In the genomic region with DNA sequence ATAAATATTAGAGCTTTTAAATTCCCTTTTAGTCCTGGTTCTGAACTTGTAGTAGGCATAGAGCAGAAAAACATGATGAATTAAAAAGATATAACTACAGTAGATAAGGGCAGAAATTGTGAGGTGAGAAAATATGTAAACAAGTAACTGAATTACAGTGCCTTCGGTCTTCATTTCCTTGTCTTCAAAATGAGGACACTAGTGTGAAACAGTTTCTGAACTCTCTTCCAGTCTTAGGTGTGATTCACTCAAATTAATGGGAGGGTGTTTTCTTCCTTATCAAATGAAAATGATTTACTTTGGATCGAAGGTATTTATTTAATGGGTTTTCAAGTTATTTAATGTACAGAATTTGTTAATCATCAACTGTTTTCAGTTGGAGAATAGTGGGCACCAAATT, we compare ENCODE assay signal across 2 cellular contexts.
TF ChIP-seq lines count a peak whose summit lies in the region.

No MANE protein-coding gene starts in this region.

TF ChIP-seq in HCT116, 20 proteins besides CTCF, POLR2A, EP300 and RAD21 (continued from another document):
- TF ChIP-seq, protein P1, sequence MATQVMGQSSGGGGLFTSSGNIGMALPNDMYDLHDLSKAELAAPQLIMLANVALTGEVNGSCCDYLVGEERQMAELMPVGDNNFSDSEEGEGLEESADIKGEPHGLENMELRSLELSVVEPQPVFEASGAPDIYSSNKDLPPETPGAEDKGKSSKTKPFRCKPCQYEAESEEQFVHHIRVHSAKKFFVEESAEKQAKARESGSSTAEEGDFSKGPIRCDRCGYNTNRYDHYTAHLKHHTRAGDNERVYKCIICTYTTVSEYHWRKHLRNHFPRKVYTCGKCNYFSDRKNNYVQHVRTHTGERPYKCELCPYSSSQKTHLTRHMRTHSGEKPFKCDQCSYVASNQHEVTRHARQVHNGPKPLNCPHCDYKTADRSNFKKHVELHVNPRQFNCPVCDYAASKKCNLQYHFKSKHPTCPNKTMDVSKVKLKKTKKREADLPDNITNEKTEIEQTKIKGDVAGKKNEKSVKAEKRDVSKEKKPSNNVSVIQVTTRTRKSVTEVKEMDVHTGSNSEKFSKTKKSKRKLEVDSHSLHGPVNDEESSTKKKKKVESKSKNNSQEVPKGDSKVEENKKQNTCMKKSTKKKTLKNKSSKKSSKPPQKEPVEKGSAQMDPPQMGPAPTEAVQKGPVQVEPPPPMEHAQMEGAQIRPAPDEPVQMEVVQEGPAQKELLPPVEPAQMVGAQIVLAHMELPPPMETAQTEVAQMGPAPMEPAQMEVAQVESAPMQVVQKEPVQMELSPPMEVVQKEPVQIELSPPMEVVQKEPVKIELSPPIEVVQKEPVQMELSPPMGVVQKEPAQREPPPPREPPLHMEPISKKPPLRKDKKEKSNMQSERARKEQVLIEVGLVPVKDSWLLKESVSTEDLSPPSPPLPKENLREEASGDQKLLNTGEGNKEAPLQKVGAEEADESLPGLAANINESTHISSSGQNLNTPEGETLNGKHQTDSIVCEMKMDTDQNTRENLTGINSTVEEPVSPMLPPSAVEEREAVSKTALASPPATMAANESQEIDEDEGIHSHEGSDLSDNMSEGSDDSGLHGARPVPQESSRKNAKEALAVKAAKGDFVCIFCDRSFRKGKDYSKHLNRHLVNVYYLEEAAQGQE (IDR thresholded peaks at IDR 0.05; ENCODE audit: low read depth) = no peak
- TF ChIP-seq ZFX (IDR thresholded peaks at IDR 0.05) (no peak), ELF1 (IDR thresholded peaks at IDR 0.05; ENCODE audit: borderline replicate concordance, low read depth) (no peak), FOSL1 (IDR thresholded peaks at IDR 0.05; ENCODE audit: low read depth) (no peak), SIN3A (IDR thresholded peaks at IDR 0.05; ENCODE audit: low read depth) (no peak), EZH2 (IDR thresholded peaks at IDR 0.05) (no peak), ZNF274 (IDR thresholded peaks at IDR 0.05; ENCODE audit: low read depth, low read length) (no peak), CBX3 (IDR thresholded peaks at IDR 0.05; ENCODE audit: low read depth) (no peak), SRF (IDR thresholded peaks at IDR 0.05; ENCODE audit: low read depth) (no peak), YY1 (IDR thresholded peaks at IDR 0.05; ENCODE audit: extremely low read depth, insufficient replicate concordance, low read depth, low read length) (no peak), SP1 (IDR thresholded peaks at IDR 0.05; ENCODE audit: low read depth) (no peak), JUND (IDR thresholded peaks at IDR 0.05) (no peak), TCF7L2 (IDR thresholded peaks at IDR 0.05; ENCODE audit: borderline replicate concordance, extremely low read depth, insufficient read depth, insufficient read length) (no peak)
- TF ChIP-seq, protein P2, sequence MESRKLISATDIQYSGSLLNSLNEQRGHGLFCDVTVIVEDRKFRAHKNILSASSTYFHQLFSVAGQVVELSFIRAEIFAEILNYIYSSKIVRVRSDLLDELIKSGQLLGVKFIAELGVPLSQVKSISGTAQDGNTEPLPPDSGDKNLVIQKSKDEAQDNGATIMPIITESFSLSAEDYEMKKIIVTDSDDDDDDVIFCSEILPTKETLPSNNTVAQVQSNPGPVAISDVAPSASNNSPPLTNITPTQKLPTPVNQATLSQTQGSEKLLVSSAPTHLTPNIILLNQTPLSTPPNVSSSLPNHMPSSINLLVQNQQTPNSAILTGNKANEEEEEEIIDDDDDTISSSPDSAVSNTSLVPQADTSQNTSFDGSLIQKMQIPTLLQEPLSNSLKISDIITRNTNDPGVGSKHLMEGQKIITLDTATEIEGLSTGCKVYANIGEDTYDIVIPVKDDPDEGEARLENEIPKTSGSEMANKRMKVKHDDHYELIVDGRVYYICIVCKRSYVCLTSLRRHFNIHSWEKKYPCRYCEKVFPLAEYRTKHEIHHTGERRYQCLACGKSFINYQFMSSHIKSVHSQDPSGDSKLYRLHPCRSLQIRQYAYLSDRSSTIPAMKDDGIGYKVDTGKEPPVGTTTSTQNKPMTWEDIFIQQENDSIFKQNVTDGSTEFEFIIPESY (IDR thresholded peaks at IDR 0.05; ENCODE audit: extremely low read depth, insufficient replicate concordance, low read length) = no peak

TF ChIP-seq in WTC11, 78 proteins besides CTCF, POLR2A, EP300 and RAD21 (continued from another document):
- TF ChIP-seq, protein P3, sequence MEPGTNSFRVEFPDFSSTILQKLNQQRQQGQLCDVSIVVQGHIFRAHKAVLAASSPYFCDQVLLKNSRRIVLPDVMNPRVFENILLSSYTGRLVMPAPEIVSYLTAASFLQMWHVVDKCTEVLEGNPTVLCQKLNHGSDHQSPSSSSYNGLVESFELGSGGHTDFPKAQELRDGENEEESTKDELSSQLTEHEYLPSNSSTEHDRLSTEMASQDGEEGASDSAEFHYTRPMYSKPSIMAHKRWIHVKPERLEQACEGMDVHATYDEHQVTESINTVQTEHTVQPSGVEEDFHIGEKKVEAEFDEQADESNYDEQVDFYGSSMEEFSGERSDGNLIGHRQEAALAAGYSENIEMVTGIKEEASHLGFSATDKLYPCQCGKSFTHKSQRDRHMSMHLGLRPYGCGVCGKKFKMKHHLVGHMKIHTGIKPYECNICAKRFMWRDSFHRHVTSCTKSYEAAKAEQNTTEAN (CRISPR knock-in tag; IDR thresholded peaks at IDR 0.05) = no peak
- TF ChIP-seq SMAD3 (CRISPR knock-in tag; IDR thresholded peaks at IDR 0.05; ENCODE audit: borderline replicate concordance) (no peak), FOXJ3 (CRISPR knock-in tag; IDR thresholded peaks at IDR 0.05; ENCODE audit: borderline replicate concordance) (no peak)
